ENCODE assay signal across 9 cellular contexts in the genomic region with DNA sequence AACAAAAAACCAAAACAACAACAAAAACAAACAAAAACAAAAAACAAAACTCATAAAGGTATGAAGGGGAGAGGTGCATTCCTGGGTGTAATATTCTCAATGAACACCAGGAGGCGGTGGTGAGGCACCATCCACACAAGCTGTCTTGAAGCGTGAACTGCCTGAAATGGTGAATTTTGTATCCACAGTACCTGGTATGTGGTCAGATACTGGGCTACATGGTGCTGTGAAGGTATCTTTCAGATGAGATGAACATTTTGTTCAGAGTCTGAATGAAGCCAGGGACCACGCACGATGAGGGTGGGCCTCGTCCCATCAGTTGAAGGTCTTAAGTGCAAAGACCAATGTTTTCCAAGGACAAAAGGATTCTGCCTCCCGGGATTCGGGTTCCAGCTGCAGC. TPM values are rescaled to one million over a fixed set of nuclear protein-coding genes. Genes with fewer than 3 reads are reported as not detected.
DNase-seq lines count a peak whose midpoint lies in the region; ATAC-seq and TF ChIP-seq lines count a peak whose summit lies in the region.
"Had no signal": no experiment of that assay in that cellular context is flagged by ENCODE, and none has a peak within 500 bp of the region (broad histone marks: within the 10 kb centered on the region; RNA-seq: fewer than 3 reads in every experiment).

No MANE protein-coding gene starts in this region.

- no peak for TF ChIP-seq POLR2A in breast epithelium (IDR thresholded peaks at IDR 0.05)

- CTCF ChIA-PET in GM10248 (lab: Yijun Ruan, JAX), result no interaction called here

- H3K27ac ChIP-seq in 22Rv1 (no peak overlapping the region), breast epithelium (no peak overlapping the region)
- H3K27ac ChIP-seq: suprapubic skin had no signal

- H3K4me1 Mint-ChIP-seq in nephron progenitor cell, result no peaks in the 10 kb centered on the region

- peaks cover 18% of the 10 kb centered on the region for H3K9me3 Mint-ChIP-seq in nephron progenitor cell

- no peaks in the 10 kb centered on the region for H3K9me3 ChIP-seq in breast epithelium
- H3K9me3 ChIP-seq: suprapubic skin had no signal

- TF ChIP-seq CTCF in 22Rv1 (IDR thresholded peaks at IDR 0.05) (peak; percentile 87), GM10248 (IDR thresholded peaks at IDR 0.05; ENCODE audit: control extremely low read depth, extremely low read depth, low read depth, missing control alignments) (peak; percentile 42), breast epithelium (IDR thresholded peaks at IDR 0.05) (peak in 2 of 3 donors; percentile 20 to 46), nephron progenitor cell (IDR thresholded peaks at IDR 0.05) (peak; percentile 65)

- intact Hi-C loops in breast epithelium (cut with DNase I; ENCODE audit: low total_unique reads), result no loop called here

- ATAC-seq in HG02798 (IDR thresholded peaks at IDR 0.05; ENCODE audit: poor library complexity, unreplicated experiment), result no peak

- POLR2A ChIA-PET in GM10248 (lab: Yijun Ruan, JAX), result no interaction called here

- H3K27ac Mint-ChIP-seq in nephron progenitor cell, result no peak overlapping the region

- H3K27me3 Mint-ChIP-seq in nephron progenitor cell (ENCODE audit: low read depth, poor library complexity), result no peaks in the 10 kb centered on the region

- H3K27me3 ChIP-seq in breast epithelium, result no peaks in the 10 kb centered on the region
- H3K27me3 ChIP-seq: suprapubic skin had no signal

- no peak overlapping the region for H3K4me3 ChIP-seq in breast epithelium
- H3K4me3 ChIP-seq: suprapubic skin had no signal

- H3K36me3 Mint-ChIP-seq in nephron progenitor cell (ENCODE audit: low read depth), result peaks cover 11% of the 10 kb centered on the region

- DNase-seq in GM10248 (ENCODE audit: extremely low spot score) (no peak), OCI-M1 (lab: John Stamatoyannopoulos, UW) (peak; percentile 34), breast epithelium (ENCODE audit: low spot score in 2 of 2) (no peak), nephron progenitor cell (peak; percentile 33), Ammon's horn (ENCODE audit: low spot score) (no peak), pons (ENCODE audit: low spot score) (no peak)

- no peaks in the 10 kb centered on the region for H3K36me3 ChIP-seq in breast epithelium
- H3K36me3 ChIP-seq: suprapubic skin had no signal

- no peak overlapping the region for H3K4me3 Mint-ChIP-seq in nephron progenitor cell

- H3K4me1 ChIP-seq in breast epithelium, result no peaks in the 10 kb centered on the region
- H3K4me1 ChIP-seq: suprapubic skin had no signal

RNA-seq across cellular contexts. Expression of gene ASMT, which starts 58.5 kb away (rescaled TPM):
- total RNA-seq in breast epithelium, result not detected

Comparison
In these comparisons a context has a peak if more than half of its experiments do, and no peak if none do; other contexts are left out.
1. CTCF ChIP-seq: peak in every context shown above with its lines; median percentile 87 in 22Rv1; 65 in nephron progenitor cell; 42 in GM10248; 33 in breast epithelium.
2. DNase-seq: peak in OCI-M1 (single experiment) and nephron progenitor cell (single experiment); none in GM10248 (single experiment), breast epithelium (0 of 2), Ammon's horn (single experiment) and pons (single experiment).